Comparison of ENCODE assay signal across 15 cellular contexts in genomic region chr7:112118581-112119566, GRCh38.
DNase-seq lines count a peak whose midpoint lies in the region; ATAC-seq and TF ChIP-seq lines count a peak whose summit lies in the region.
"Had no signal": no experiment of that assay in that cellular context is flagged by ENCODE, and none has a peak within 500 bp of the region (broad histone marks: within the 10 kb centered on the region; RNA-seq: fewer than 3 reads in every experiment).

No MANE protein-coding gene starts in this region.

- H3K9me3 ChIP-seq in left ventricle myocardium inferior (replicated peaks): no peaks in the 10 kb centered on the region

- TF ChIP-seq CTCF in left ventricle myocardium inferior (IDR thresholded peaks at IDR 0.05; ENCODE audit: borderline replicate concordance): no peak

- no peaks in the 10 kb centered on the region for H3K36me3 ChIP-seq in left ventricle myocardium inferior

- DNase-seq in Right ventricle myocardium inferior (ENCODE audit: missing footprints) (no peak), cardiac septum (ENCODE audit: low spot score) (no peak), cerebellum (ENCODE audit: low spot score) (peak; percentile 79), left ventricle myocardium inferior (no peak)
- DNase-seq in stimulated activated CD4-positive, alpha-beta T cell treated with anti-CD3 and anti-CD28 coated beads, Interleukin-2, amount 100 ng/mL, for 24 hours: no peak
- DNase-seq: DMS153, NCI-H1417, NCI-H187 treated with DMSO at 0.1 percent for 48 hours, NCI-H345, NCI-H774, PC-9 had no signal

- ATAC-seq in Right ventricle myocardium inferior (peak; percentile 89), GM21390 (IDR thresholded peaks at IDR 0.05; ENCODE audit: unreplicated experiment) (no peak), GM21528 (IDR thresholded peaks at IDR 0.05; ENCODE audit: low FRiP score, unreplicated experiment) (no peak)
- ATAC-seq: GM23338, HCT116 had no signal

- H3K4me3 ChIP-seq in left ventricle myocardium inferior: no peak overlapping the region
- H3K4me3 ChIP-seq: GM23338, PC-9 had no signal

- no peaks in the 10 kb centered on the region for H3K27me3 ChIP-seq in left ventricle myocardium inferior (ENCODE audit: low read depth)

- intact Hi-C loops in Right ventricle myocardium inferior (cut with DNase I): no loop called here
- intact Hi-C loops in cardiac septum (cut with DNase I): no loop called here
- intact Hi-C loops in left ventricle myocardium inferior (cut with micrococcal nuclease): no loop called here

- peak overlapping the region; percentile 41 for H3K27ac ChIP-seq in left ventricle myocardium inferior (replicated peaks)
- H3K27ac ChIP-seq: PC-9 had no signal

- H3K4me1 ChIP-seq in left ventricle myocardium inferior: peaks cover 40% of the 10 kb centered on the region
